ENCODE assay signal across 8 cellular contexts in the genomic region with DNA sequence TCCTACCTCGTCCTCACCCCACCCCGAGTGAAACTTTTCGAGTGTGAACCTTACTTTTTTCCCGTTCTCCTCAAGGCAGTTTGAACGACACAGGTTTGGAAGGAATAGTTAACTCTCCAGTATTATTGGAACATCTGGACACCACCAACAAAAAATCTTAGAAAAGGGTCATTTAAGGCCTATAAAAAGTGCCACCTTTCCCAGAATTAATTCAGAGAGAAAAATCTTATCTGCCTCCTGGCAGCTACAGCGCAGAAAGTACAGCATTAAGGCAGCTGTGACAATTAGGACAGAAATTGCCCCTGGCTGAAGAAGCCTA. TPM values are rescaled to one million over a fixed set of nuclear protein-coding genes. Genes with fewer than 3 reads are reported as not detected.
DNase-seq lines count a peak whose midpoint lies in the region; ATAC-seq, FAIRE-seq and TF ChIP-seq lines count a peak whose summit lies in the region.

No MANE protein-coding gene starts in this region.

- H3K9me3 Mint-ChIP-seq in T-helper 2 cell treated with Interferon-gamma antibody and Interleukin-4, amounts not matched to agents 5 μg/mL and 100 μg/mL, for 36 hours, result no peaks in the 10 kb centered on the region
- no peaks in the 10 kb centered on the region for H3K9me3 Mint-ChIP-seq in activated T-helper 17 cell treated with anti-CD3 and anti-CD28 coated beads, Interleukin-2, amount 50 U/mL, for 72 hours

- TF ChIP-seq EP300 in suprapubic skin (IDR thresholded peaks at IDR 0.05), result no peak

- H3K9me3 ChIP-seq in suprapubic skin, result no peaks in the 10 kb centered on the region

- no peaks in the 10 kb centered on the region for H3K36me3 ChIP-seq in suprapubic skin

- peak overlapping the region; percentile 92 for H3K27ac Mint-ChIP-seq in T-helper 2 cell treated with Interferon-gamma antibody and Interleukin-4, amounts not matched to agents 5 μg/mL and 100 μg/mL, for 36 hours
- H3K27ac Mint-ChIP-seq in activated T-helper 17 cell treated with anti-CD3 and anti-CD28 coated beads, Interleukin-2, amount 50 U/mL, for 72 hours, result peak overlapping the region; percentile 98

- no peak for TF ChIP-seq CTCF in suprapubic skin (IDR thresholded peaks at IDR 0.05)

- H3K36me3 Mint-ChIP-seq in T-helper 2 cell treated with Interferon-gamma antibody and Interleukin-4, amounts not matched to agents 5 μg/mL and 100 μg/mL, for 36 hours (ENCODE audit: low read depth), result peaks cover 28% of the 10 kb centered on the region
- peaks cover 49% of the 10 kb centered on the region for H3K36me3 Mint-ChIP-seq in activated T-helper 17 cell treated with anti-CD3 and anti-CD28 coated beads, Interleukin-2, amount 50 U/mL, for 72 hours (ENCODE audit: low read depth)

- no peak for DNase-seq in T-helper 2 cell treated with Interferon-gamma antibody and Interleukin-4, amounts not matched to agents 5 μg/mL and 100 μg/mL, for 36 hours (ENCODE audit: low spot score)
- DNase-seq in T-helper 2 cell (no peak), iris pigment epithelial cell (ENCODE audit: low read depth) (peak; percentile 14), suprapubic skin (ENCODE audit: low spot score in 2 of 2) (no peak), inferior parietal cortex (ENCODE audit: extremely low spot score) (no peak), GM19238 (ENCODE audit: insufficient read length, low spot score) (no peak), GM12891 (ENCODE audit: insufficient read length, low spot score) (no peak)

- ATAC-seq in activated T-helper 17 cell treated with anti-CD3 and anti-CD28 coated beads, Interleukin-2, amount 50 U/mL, for 72 hours (replicated peaks), result no peak

- no peaks in the 10 kb centered on the region for H3K27me3 ChIP-seq in suprapubic skin

- H3K27me3 Mint-ChIP-seq in T-helper 2 cell treated with Interferon-gamma antibody and Interleukin-4, amounts not matched to agents 5 μg/mL and 100 μg/mL, for 36 hours (ENCODE audit: low read depth), result no peaks in the 10 kb centered on the region
- no peaks in the 10 kb centered on the region for H3K27me3 Mint-ChIP-seq in activated T-helper 17 cell treated with anti-CD3 and anti-CD28 coated beads, Interleukin-2, amount 50 U/mL, for 72 hours

- peaks cover 28% of the 10 kb centered on the region for H3K4me1 Mint-ChIP-seq in T-helper 2 cell treated with Interferon-gamma antibody and Interleukin-4, amounts not matched to agents 5 μg/mL and 100 μg/mL, for 36 hours (ENCODE audit: low read depth)
- peaks cover 21% of the 10 kb centered on the region for H3K4me1 Mint-ChIP-seq in activated T-helper 17 cell treated with anti-CD3 and anti-CD28 coated beads, Interleukin-2, amount 50 U/mL, for 72 hours

- no peak for FAIRE-seq in GM12891 (lab: Jason Lieb, UNC)

- peaks cover 25% of the 10 kb centered on the region for H3K4me1 ChIP-seq in suprapubic skin

- WGBS in suprapubic skin, result under 1% methylated on average over 6 of the region's 6 CpGs

- TF ChIP-seq POLR2A in suprapubic skin (IDR thresholded peaks at IDR 0.05) (no peak), GM12891 (IDR thresholded peaks at IDR 0.05; ENCODE audit: low read depth, low read length) (no peak)

- peak overlapping the region; percentile 96 for H3K27ac ChIP-seq in suprapubic skin

- peak overlapping the region; percentile 97 for H3K4me3 ChIP-seq in suprapubic skin

- peak overlapping the region; percentile 95 for H3K4me3 Mint-ChIP-seq in T-helper 2 cell treated with Interferon-gamma antibody and Interleukin-4, amounts not matched to agents 5 μg/mL and 100 μg/mL, for 36 hours
- H3K4me3 Mint-ChIP-seq in activated T-helper 17 cell treated with anti-CD3 and anti-CD28 coated beads, Interleukin-2, amount 50 U/mL, for 72 hours, result peak overlapping the region; percentile 95

TF ChIP-seq in GM12891, 5 proteins besides CTCF, POLR2A, EP300 and RAD21:
- TF ChIP-seq TAF1 (IDR thresholded peaks at IDR 0.05; ENCODE audit: low read depth, low read length) (no peak), PAX5 (IDR thresholded peaks at IDR 0.05; ENCODE audit: insufficient read depth, low read length, severe bottlenecking) (no peak), POLR2AphosphoS5 (IDR thresholded peaks at IDR 0.05; ENCODE audit: low read depth, low read length) (no peak), POU2F2 (IDR thresholded peaks at IDR 0.05; ENCODE audit: low read depth, low read length) (no peak), SPI1 (IDR thresholded peaks at IDR 0.05; ENCODE audit: low read depth, low read length) (no peak)

RNA-seq across cellular contexts. Expression of a gene that starts 1.1 kb away (rescaled TPM):
- 10 to 100 TPM; 69.1 to 80.3 TPM for total RNA-seq in activated T-helper 17 cell treated with anti-CD3 and anti-CD28 coated beads, Interleukin-2, amount 50 U/mL, for 72 hours
- 100 to 1,000 TPM in 3 of 4 donors, 10 to 100 TPM in 1; 87.7 to 160 (median 122) TPM for total RNA-seq in suprapubic skin
- 14.9 TPM for polyA plus RNA-seq in GM12891 (2012; ENCODE audit: low read depth, missing spikeins)
